In genomic region chr7:65798111-65799075, GRCh38 we compare ENCODE assay signal across 9 cellular contexts.
DNase-seq lines count a peak whose midpoint lies in the region; ATAC-seq and TF ChIP-seq lines count a peak whose summit lies in the region.
"Had no signal": no experiment of that assay in that cellular context is flagged by ENCODE, and none has a peak within 500 bp of the region (broad histone marks: within the 10 kb centered on the region; RNA-seq: fewer than 3 reads in every experiment).

No MANE protein-coding gene starts in this region.

- no peak overlapping the region for H3K4me2 ChIP-seq in Karpas-422 (ENCODE audit: low read depth, low read length, poor library complexity, severe bottlenecking)

- H3K9me3 ChIP-seq in body of pancreas (no peaks in the 10 kb centered on the region), Karpas-422 (ENCODE audit: low read length) (no peaks in the 10 kb centered on the region)

- no peaks in the 10 kb centered on the region for H3K79me2 ChIP-seq in Karpas-422 (ENCODE audit: low read length)

- H3K36me3 ChIP-seq in body of pancreas (replicated peaks in 1 of 2; ENCODE audit: insufficient read depth in 1 of 2, low read depth in 2 of 2) (no peaks in the 10 kb centered on the region), Karpas-422 (ENCODE audit: insufficient read depth, low read length) (no peaks in the 10 kb centered on the region)

- H3K27me3 ChIP-seq in body of pancreas = no peaks in the 10 kb centered on the region
- no peaks in the 10 kb centered on the region for H3K27me3 ChIP-seq in Karpas-422 (ENCODE audit: low read length)

- ATAC-seq in GM18519 (IDR thresholded peaks at IDR 0.05; ENCODE audit: low FRiP score, unreplicated experiment) (peak; percentile 100), omental fat pad (ENCODE audit: low FRiP score) (no peak), body of pancreas (no peak)

- H3K4me3 ChIP-seq in body of pancreas (no peak overlapping the region), Karpas-422 (ENCODE audit: low read length) (no peak overlapping the region)
- H3K4me3 ChIP-seq: lung had no signal

- H3K27ac ChIP-seq in body of pancreas (no peak overlapping the region), Karpas-422 (ENCODE audit: low read length) (no peak overlapping the region)

- TF ChIP-seq CTCF in omental fat pad (IDR thresholded peaks at IDR 0.05) = no peak
- TF ChIP-seq CTCF in body of pancreas (IDR thresholded peaks at IDR 0.05) = no peak

- no peak for TF ChIP-seq POLR2A in body of pancreas (IDR thresholded peaks at IDR 0.05)

- WGBS in body of pancreas, 2 donors = 75 to 88% methylated on average over 5 of the region's 5 CpGs

- H4K20me1 ChIP-seq in Karpas-422 (ENCODE audit: insufficient read depth, low read depth, low read length) = no peaks in the 10 kb centered on the region

- intact Hi-C loops in body of pancreas (cut with DNase I) = no loop called here

- H3K9ac ChIP-seq in Karpas-422 (ENCODE audit: low read length) = no peak overlapping the region

- no peaks in the 10 kb centered on the region for H3K9me2 ChIP-seq in Karpas-422 (replicated peaks; ENCODE audit: insufficient read depth, low read length)

- H3K4me1 ChIP-seq in body of pancreas (no peaks in the 10 kb centered on the region), Karpas-422 (ENCODE audit: low read length) (no peaks in the 10 kb centered on the region)

- DNase-seq in HCEC 1CT (peak; percentile 91), NCI-H2227 (lab: John Stamatoyannopoulos, UW; ENCODE audit: unreplicated experiment) (peak; percentile 34), fibroblast of peridontal ligament (ENCODE audit: extremely low read depth) (peak; percentile 27), omental fat pad (ENCODE audit: low spot score) (no peak), cortex of kidney (lab: John Stamatoyannopoulos, UW) (no peak), body of pancreas (no peak), Karpas-422 (no peak)

- no peak overlapping the region for H2AFZ ChIP-seq in Karpas-422 (ENCODE audit: low read length)

Comparison
In these comparisons a context has a peak if more than half of its experiments do, and no peak if none do; other contexts are left out.
1. DNase-seq: peak in HCEC 1CT (single experiment), NCI-H2227 (single experiment) and fibroblast of peridontal ligament (single experiment); none in omental fat pad (single experiment), cortex of kidney (single experiment), body of pancreas (0 of 4) and Karpas-422 (single experiment).